Comparison of ENCODE assay signal across 9 cellular contexts in genomic region chr20:22586645-22587310, GRCh38. TPM values are rescaled to one million over a fixed set of nuclear protein-coding genes. Genes with fewer than 3 reads are reported as not detected.
DNase-seq lines count a peak whose midpoint lies in the region; ATAC-seq, FAIRE-seq and TF ChIP-seq lines count a peak whose summit lies in the region.
"Had no signal": no experiment of that assay in that cellular context is flagged by ENCODE, and none has a peak within 500 bp of the region (broad histone marks: within the 10 kb centered on the region; RNA-seq: fewer than 3 reads in every experiment).

No MANE protein-coding gene starts in this region.

- CTCF ChIA-PET in HEK293 (lab: Yijun Ruan, JAX) (interaction anchor here (0.5 to 3.9 kb wide), 67 partner anchors 8 to 985 kb away, joined by 3 to 109 read pairs (median 4); no protein-coding TSS in a partner anchor), K562 (lab: Yijun Ruan, JAX; ENCODE audit: low intra/inter-chr PET ratio) (interaction anchor here (0.6 to 3.6 kb wide), 4 partner anchors 30 to 251 kb away, joined by 5 to 20 read pairs (median 10); no protein-coding TSS in a partner anchor)

- FAIRE-seq in K562 (lab: Jason Lieb, UNC) (no peak), GM12891 (lab: Jason Lieb, UNC) (no peak)

- TF ChIP-seq CTCF in AG09309 (IDR thresholded peaks at IDR 0.05; ENCODE audit: control insufficient read depth, insufficient read depth, low read depth, low read length, missing control alignments) (peak; percentile 44), HEK293 (tag by site-specific recombination; IDR thresholded peaks at IDR 0.05) (peak; percentile 80), K562 (IDR thresholded peaks at IDR 0.05 in 2 of 3, conservative IDR thresholded peaks at IDR 0.05 in 1 of 3; ENCODE audit: insufficient read depth in 2 of 3, low read depth in 1 of 3, low read length in 3 of 3) (peak; percentile 68 to 82 (median 76)), liver (IDR thresholded peaks at IDR 0.05; ENCODE audit: low read depth, low read length, missing input control) (peak; percentile 78)

- H3K9ac ChIP-seq in K562 (ENCODE audit: insufficient read depth in 1 of 2, low read depth in 2 of 2, low read length in 2 of 2) (peak overlapping the region in 1 of 2 experiments; percentile 81; a peak in 2 of 4 replicates), liver (ENCODE audit: low read depth in 1 of 2, low read length in 2 of 2) (peak overlapping the region; percentile 14 to 54)

- no peaks in the 10 kb centered on the region for H3K9me1 ChIP-seq in K562 (ENCODE audit: control insufficient read depth, insufficient read depth, low read length)

- no peak for TF ChIP-seq EP300 in K562 (IDR thresholded peaks at IDR 0.05; ENCODE audit: low read length)

- H3K36me3 ChIP-seq in HEK293 (ENCODE audit: control insufficient read depth in 2 of 2, insufficient read depth in 1 of 2, low read length in 2 of 2) (peaks cover 0 to 3% of the 10 kb centered on the region in 2 experiments; a peak in 1 of 3 replicates), K562 (ENCODE audit: control insufficient read depth, insufficient read depth, low read length) (no peaks in the 10 kb centered on the region), liver (ENCODE audit: control insufficient read depth in 4 of 4, insufficient read depth in 3 of 4, low read depth in 1 of 4, low read length in 3 of 4) (no peaks in the 10 kb centered on the region)

- POLR2A ChIA-PET in HEK293 (lab: Yijun Ruan, JAX) (interaction anchor here (1.2 kb wide), 2 partner anchors 196 to 764 kb away, joined by 3 read pairs; partner anchors contain the start of gene NXT1), K562 (lab: Yijun Ruan, JAX) (interaction anchor here (0.7 to 1.3 kb wide), 4 partner anchors 10 to 1091 kb away, joined by 3 read pairs; no protein-coding TSS in a partner anchor)

- peak; percentile 93 for ATAC-seq in K562
- no peak for ATAC-seq in HG03432 (IDR thresholded peaks at IDR 0.05; ENCODE audit: unreplicated experiment)
- ATAC-seq in GM18502 (IDR thresholded peaks at IDR 0.05; ENCODE audit: poor library complexity, unreplicated experiment), result no peak

- H3K79me2 ChIP-seq in K562 (ENCODE audit: control insufficient read depth, insufficient read depth, low read length), result no peaks in the 10 kb centered on the region; the same call in 2 of the 3 replicates

- no peak for TF ChIP-seq POLR2A in K562 (conservative IDR thresholded peaks at IDR 0.05)
- no peak for TF ChIP-seq POLR2A in GM12891 (IDR thresholded peaks at IDR 0.05; ENCODE audit: low read depth, low read length)

- in situ Hi-C loops in K562 (cut with MboI), result loop anchor here (5.0 kb wide), 1 partner anchor 249 kb away; no protein-coding TSS in a partner anchor

- TF ChIP-seq RAD21 in K562 (CRISPR knock-in tag; conservative IDR thresholded peaks at IDR 0.05 in 1 of 2, IDR thresholded peaks at IDR 0.05 in 1 of 2) (peak; percentile 85 to 87), liver (IDR thresholded peaks at IDR 0.05) (peak; percentile 85 to 88)

- peak overlapping the region; percentile 42 for H3K4me2 ChIP-seq in K562 (ENCODE audit: insufficient read depth, low read length)

- H3K4me1 ChIP-seq in HEK293 (ENCODE audit: control insufficient read depth, insufficient read depth, low read length) (0 out of 2 replicates have a peak, but pooled peaks cover 2% of the 10 kb centered on the region), K562 (replicated peaks in 1 of 2; ENCODE audit: control insufficient read depth in 2 of 2, insufficient read depth in 2 of 2, low read length in 2 of 2) (peaks cover 0 to 30% of the 10 kb centered on the region in 2 experiments; a peak in 2 of 5 replicates), liver (ENCODE audit: control insufficient read depth in 4 of 4, insufficient read depth in 4 of 4, low read length in 3 of 4) (peaks cover 4 to 30% (median 19%) of the 10 kb centered on the region in 4 donors)

- H2AFZ ChIP-seq in K562 (ENCODE audit: low read depth, low read length), result peak overlapping the region; percentile 75

- no TSS peak for BruUV-seq in K562 (replicated peaks; lab: Mats Ljungman, UMichigan)

- 16% methylated on average over 30 of the region's 47 CpGs for WGBS in K562 (ENCODE audit: insufficient coverage, low coverage, missing lambda C conversion rate)
- 4% methylated on average over 47 of the region's 47 CpGs for WGBS in liver

- H4K20me1 ChIP-seq in K562 (replicated peaks; ENCODE audit: control insufficient read depth, insufficient read depth, low read length), result no peaks in the 10 kb centered on the region

- H3K4me3 ChIP-seq in AG09309 (ENCODE audit: control insufficient read depth, low read depth, low read length) (no peak overlapping the region), HEK293 (ENCODE audit: low read depth, low read length) (peak overlapping the region; percentile 22), K562 (peak overlapping the region; percentile 26; the same call in 1 of the 2 replicates), liver (ENCODE audit: low read depth in 1 of 3, low read length in 3 of 3) (peak overlapping the region; percentile 26 to 75 (median 48))

- intact Hi-C loops in K562 (cut with micrococcal nuclease), result loop anchor here (1.0 to 10.0 kb wide), 6 partner anchors 62 to 247 kb away; no protein-coding TSS in a partner anchor

- H3K27me3 ChIP-seq in K562 (ENCODE audit: control insufficient read depth in 2 of 2, insufficient read depth in 2 of 2, low read length in 2 of 2), result no peaks in the 10 kb centered on the region; a peak in 2 of 5 replicates
- peaks cover 0 to 2% (median 0%) of the 10 kb centered on the region in 4 donors for H3K27me3 ChIP-seq in liver (ENCODE audit: control insufficient read depth in 4 of 4, insufficient read depth in 4 of 4, low read length in 3 of 4)

- H3K9me3 ChIP-seq in HEK293 (ENCODE audit: control insufficient read depth, insufficient read depth, low read depth, low read length), result no peaks in the 10 kb centered on the region
- H3K9me3 ChIP-seq in K562 (replicated peaks; ENCODE audit: control insufficient read depth, insufficient read depth, low read depth, low read length), result no peaks in the 10 kb centered on the region
- no peaks in the 10 kb centered on the region for H3K9me3 ChIP-seq in liver (ENCODE audit: control insufficient read depth in 4 of 4, low read length in 3 of 4)

- DNase-seq in AG09309 (ENCODE audit: low read depth) (no peak), K562 (ENCODE audit: extremely low read depth in 1 of 4, low spot score in 3 of 4) (peak; percentile 62 to 78 (median 72)), ureter (ENCODE audit: low spot score) (no peak), GM12891 (ENCODE audit: insufficient read length, low spot score) (no peak)

- peak overlapping the region; percentile 31; the same call in 1 of the 2 replicates for H3K27ac ChIP-seq in HEK293 (ENCODE audit: extremely low read depth, low read depth, low read length)
- H3K27ac ChIP-seq in K562 (ENCODE audit: extremely low read depth, low read depth, low read length), result no peak overlapping the region
- H3K27ac ChIP-seq in liver (ENCODE audit: low read depth in 1 of 2, low read length in 2 of 2), result peak overlapping the region in 1 of 2 donors; percentile 27

TF ChIP-seq in HEK293, 187 proteins besides CTCF, POLR2A, EP300 and RAD21 (continues in another document):
- TF ChIP-seq ZFP3 (tag by site-specific recombination; IDR thresholded peaks at IDR 0.05; ENCODE audit: low read depth), result no peak
- TF ChIP-seq ZNF175 (tag by site-specific recombination; IDR thresholded peaks at IDR 0.05), result no peak
- TF ChIP-seq YY1 (tag by site-specific recombination; IDR thresholded peaks at IDR 0.05), result 0 out of 2 replicates have a peak, but pooled peaks have one; percentile 29
- TF ChIP-seq ZNF121 (tag by site-specific recombination; IDR thresholded peaks at IDR 0.05), result no peak

TF ChIP-seq in liver, 16 proteins besides CTCF, POLR2A, EP300 and RAD21 (continues in another document):
- TF ChIP-seq JUND (IDR thresholded peaks at IDR 0.05) (no peak), EGR1 (IDR thresholded peaks at IDR 0.05; ENCODE audit: low read depth in 2 of 2) (no peak), RXRA (IDR thresholded peaks at IDR 0.05) (peak; percentile 62 to 86), GABPA (IDR thresholded peaks at IDR 0.05 in 1 of 2, conservative IDR thresholded peaks at IDR 0.05 in 1 of 2) (no peak), SP1 (IDR thresholded peaks at IDR 0.05) (no peak), HNF4G (IDR thresholded peaks at IDR 0.05) (peak; percentile 33), NR2F2 (IDR thresholded peaks at IDR 0.05) (no peak), TAF1 (conservative IDR thresholded peaks at IDR 0.05) (no peak)

TF ChIP-seq in GM12891, 5 proteins besides CTCF, POLR2A, EP300 and RAD21:
- TF ChIP-seq TAF1 (IDR thresholded peaks at IDR 0.05; ENCODE audit: low read depth, low read length) (no peak), POLR2AphosphoS5 (IDR thresholded peaks at IDR 0.05; ENCODE audit: low read depth, low read length) (no peak), PAX5 (IDR thresholded peaks at IDR 0.05; ENCODE audit: insufficient read depth, low read length, severe bottlenecking) (no peak), SPI1 (IDR thresholded peaks at IDR 0.05; ENCODE audit: low read depth, low read length) (no peak), POU2F2 (IDR thresholded peaks at IDR 0.05; ENCODE audit: low read depth, low read length) (no peak)
TF ChIP-seq in GM12891: peak in this region for 0.

RNA-seq across cellular contexts. Expression of gene FOXA2, which starts 2.4 kb away (rescaled TPM):
- total RNA-seq in K562 (2011; cell fraction: chromatin; rRNA removed; ENCODE audit: low replicate concordance), result 0.19 and 0.21 TPM in 2 replicates
- 0.17 and 0.39 TPM in 2 replicates for total RNA-seq in K562 (2011; cell fraction: nucleolus; rRNA removed)
- total RNA-seq in K562 (2011; cell fraction: nucleoplasm; rRNA removed), result 0.23 TPM in 1 of 2 replicates, not detected in the other
- total RNA-seq in K562 (2014; rRNA removed) (0.69 and 0.82 TPM in 2 replicates), K562 (2014; rRNA removed; fragmentation: Illumina TruSeq; extraction: Trizol) (0.22 and 0.35 TPM in 2 replicates), K562 (2015; rRNA removed; fragmentation: Illumina TruSeq; extraction: Trizol) (0.25 and 0.38 TPM in 2 replicates), K562 (2021) (1.0 and 1.5 TPM in 2 replicates), liver (10 to 100 TPM in 1 of 2 donors, 1 to 10 TPM in 1; 5.2 to 10.6 TPM), ureter (not detected)
- polyA plus RNA-seq in K562 (2011; rRNA removed) (0.03 and 0.10 TPM in 2 replicates), K562 (2014; fragmentation: Illumina TruSeq; extraction: Trizol) (0.56 and 0.66 TPM in 2 replicates), K562 (2014; fragmentation: Nextera tagmentation; extraction: Ambion mirVana) (under 1 TPM; 0.14 to 0.15 TPM), K562 (2014; rRNA removed) (0.54 and 0.80 TPM in 2 replicates), liver (10 to 100 TPM; 11.6 to 12.7 TPM)
- polyA plus RNA-seq in K562 (2011; cell fraction: cytosol; rRNA removed), result 0.42 TPM in 1 of 2 replicates, not detected in the other
- 0.08 and 1.4 TPM in 2 replicates for polyA plus RNA-seq in K562 (2011; cell fraction: nucleus; rRNA removed)
- polyA plus RNA-seq in K562 (2012), result 1.7 and 4.1 TPM in 2 replicates
- polyA minus RNA-seq in K562 (2011; rRNA and poly(A)+ RNA removed), result not detected in 2 replicates
- 0.57 TPM in 1 of 2 replicates, not detected in the other for polyA minus RNA-seq in K562 (2011; cell fraction: cytosol; rRNA and poly(A)+ RNA removed)
- 0.27 TPM in 1 of 2 replicates, not detected in the other for polyA minus RNA-seq in K562 (2011; cell fraction: nucleus; rRNA and poly(A)+ RNA removed)
- polyA plus RNA-seq in GM12891 (2012; ENCODE audit: low read depth, missing spikeins), result not detected
- total RNA-seq: subcutaneous adipose tissue had no signal

Comparison
In these comparisons a context has a peak if more than half of its experiments do, and no peak if none do; other contexts are left out.
1. DNase-seq: peak in K562 (4 of 4); none in AG09309 (single experiment), ureter (single experiment) and GM12891 (single experiment).
2. Peak in every context shown above with its lines, with median percentiles within 50 percentile points of each other: CTCF ChIP-seq.